29 cellular contexts compared by ENCODE assay signal in the genomic region with DNA sequence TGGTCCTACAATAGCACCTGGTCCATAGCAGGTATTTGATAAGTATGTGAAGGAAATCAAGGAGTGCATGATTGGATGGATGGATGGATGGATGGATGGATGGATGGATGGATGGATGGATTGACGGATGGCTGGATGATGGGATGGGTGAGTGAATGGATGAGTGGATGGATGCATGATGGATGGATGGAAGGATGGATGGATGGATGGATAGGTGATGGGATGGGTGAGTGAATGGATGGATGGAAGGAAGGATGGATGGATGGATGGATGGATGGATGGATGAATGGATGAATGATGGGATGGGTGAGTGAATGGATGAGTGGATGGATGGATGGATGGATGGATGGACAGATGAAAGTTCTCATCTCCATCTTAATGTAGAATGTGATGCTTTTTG.
"Had no signal": no experiment of that assay in that cellular context is flagged by ENCODE, and none has a peak within 500 bp of the region (broad histone marks: within the 10 kb centered on the region; RNA-seq: fewer than 3 reads in every experiment).

No MANE protein-coding gene starts in this region.

- H3K4me3 ChIP-seq: adrenal gland, ascending aorta, body of pancreas, breast epithelium, cardiac muscle cell had no signal

- DNase-seq: activated effector memory CD4-positive, alpha-beta T cell treated with anti-CD3 and anti-CD28 coated beads, Interleukin-2, amount 50 U/mL, for 16 hours; activated effector memory CD4-positive, alpha-beta T cell treated with Interleukin-2 at 50 U/mL for 16 hours; activated gamma-delta T cell; activated gamma-delta T cell treated with Interleukin-2 at 50 U/mL for 16 hours; activated naive CD4-positive, alpha-beta T cell; activated naive CD4-positive, alpha-beta T cell treated with anti-CD3 and anti-CD28 coated beads for 36 hours; activated naive CD4-positive, alpha-beta T cell treated with anti-CD3 and anti-CD28 coated beads, Interleukin-2, amount 10 ng/mL, durations not matched to agents 7 days and 5 days; activated naive CD4-positive, alpha-beta T cell treated with anti-CD3 and anti-CD28 coated beads, Interleukin-2, amount 50 U/mL, for 16 hours; activated naive CD4-positive, alpha-beta T cell treated with Interleukin-2 at 50 U/mL for 16 hours; activated naive CD8-positive, alpha-beta T cell treated with anti-CD3 and anti-CD28 coated beads for 36 hours; activated naive CD8-positive, alpha-beta T cell treated with anti-CD3 and anti-CD28 coated beads, Interleukin-2, amount 10 ng/mL, durations not matched to agents 7 days and 5 days; activated naive CD8-positive, alpha-beta T cell treated with anti-CD3 and anti-CD28 coated beads, Interleukin-2, amount 50 U/mL, for 24 hours; activated T-cell treated with anti-CD3 and anti-CD28 coated beads, Interleukin-2, amount 50 U/mL, for 1 hour; activated T-cell treated with anti-CD3 and anti-CD28 coated beads, Interleukin-2, amount 50 U/mL, for 24 hours; activated T-cell treated with anti-CD3 and anti-CD28 coated beads, Interleukin-2, amount 50 U/mL, for 4 hours; activated T-cell treated with anti-CD3 and anti-CD28 coated beads, Interleukin-2, amount 50 U/mL, for 48 hours; activated T-cell treated with anti-CD3 and anti-CD28 coated beads, Interleukin-2, amount 50 U/mL, for 72 hours; adrenal gland; amniotic stem cell; amygdala; anterior cingulate cortex; body of pancreas; brain microvascular endothelial cell; caudate nucleus; central memory CD4-positive, alpha-beta T cell; cerebellar nuclear complex had no signal

- H3K9me3 ChIP-seq: ascending aorta had no signal

- H3K36me3 ChIP-seq: adrenal gland, ascending aorta, brain microvascular endothelial cell, breast epithelium, cardiac muscle cell had no signal

- H3K4me1 ChIP-seq: adrenal gland, ascending aorta, body of pancreas, breast epithelium had no signal

- H3K27ac ChIP-seq: adrenal gland, ascending aorta, body of pancreas, brain microvascular endothelial cell, breast epithelium, cardiac muscle cell had no signal
